In genomic region chr17:28227278-28228108, GRCh38 we compare ENCODE assay signal across 8 cellular contexts.
DNase-seq lines count a peak whose midpoint lies in the region; ATAC-seq and TF ChIP-seq lines count a peak whose summit lies in the region.

No MANE protein-coding gene starts in this region.

- POLR2A ChIA-PET in AG04450 (lab: Yijun Ruan, JAX) (no interaction called here), HEK293T (lab: Yijun Ruan, JAX) (interaction anchor here (0.6 to 1.9 kb wide), 6 partner anchors 11 to 186 kb away, joined by 3 to 4 read pairs (median 3); partner anchors contain the start of gene TNFAIP1)

- no peaks in the 10 kb centered on the region for H3K36me3 ChIP-seq in SJSA1
- H3K36me3 ChIP-seq in lung (ENCODE audit: control insufficient read depth in 2 of 2, insufficient read depth in 2 of 2, low read length in 2 of 2) = no peaks in the 10 kb centered on the region
- H3K36me3 ChIP-seq in testis (ENCODE audit: low read depth, missing control alignments) = no peaks in the 10 kb centered on the region

- peak; percentile 27 for TF ChIP-seq POLR2A in testis (IDR thresholded peaks at IDR 0.05)

- no peak for TF ChIP-seq CTCF in AG04450 (IDR thresholded peaks at IDR 0.05; ENCODE audit: low read depth, low read length)
- TF ChIP-seq CTCF in dorsolateral prefrontal cortex (IDR thresholded peaks at IDR 0.05 in 54 of 56, conservative IDR thresholded peaks at IDR 0.05 in 2 of 56; ENCODE audit: low read depth in 1 of 56, partially characterized antibody in 56 of 56) = peak in 2 of 56 donors; percentile 2 to 12
- TF ChIP-seq CTCF in lung (IDR thresholded peaks at IDR 0.05; ENCODE audit: control extremely low read depth, extremely low read depth) = no peak
- peak in 1 of 3 experiments; percentile 12 for TF ChIP-seq CTCF in testis (IDR thresholded peaks at IDR 0.05)

- no peak for DNase-seq in AG04450 (ENCODE audit: low read depth, low spot score)
- peak; percentile 86 for DNase-seq in HEK293T (ENCODE audit: extremely low spot score)
- DNase-seq in SJSA1 (ENCODE audit: low read depth in 1 of 2, low spot score in 2 of 2) = peak; percentile 65 to 88
- DNase-seq in dorsolateral prefrontal cortex = peak in 7 of 10 donors; percentile 13 to 69 (median 58)
- peak; percentile 86 for DNase-seq in lung (ENCODE audit: low spot score)
- peak; percentile 95 for DNase-seq in testis
- DNase-seq in Kasumi-1 (lab: John Stamatoyannopoulos, UW) = no peak
- no peak for DNase-seq in NCI-H446 (lab: John Stamatoyannopoulos, UW)

- H3K4me1 ChIP-seq in SJSA1 (replicated peaks) (peaks cover 27% of the 10 kb centered on the region), lung (ENCODE audit: control insufficient read depth in 2 of 2, insufficient read depth in 2 of 2, low read length in 2 of 2) (peaks cover 0 to 12% of the 10 kb centered on the region in 2 donors), testis (peaks cover 28% of the 10 kb centered on the region)

- H3K27me3 ChIP-seq in AG04450 (ENCODE audit: control insufficient read depth, insufficient read depth, low read length) = peaks cover 30% of the 10 kb centered on the region
- H3K27me3 ChIP-seq in SJSA1 (replicated peaks) = no peaks in the 10 kb centered on the region
- H3K27me3 ChIP-seq in dorsolateral prefrontal cortex = peaks cover 0 to 14% (median 0%) of the 10 kb centered on the region in 45 donors
- H3K27me3 ChIP-seq in lung (ENCODE audit: control insufficient read depth, insufficient read depth) = no peaks in the 10 kb centered on the region
- no peaks in the 10 kb centered on the region for H3K27me3 ChIP-seq in testis

- peaks cover 6% of the 10 kb centered on the region; the same call in 1 of the 2 replicates for H3K9me3 ChIP-seq in AG04450 (ENCODE audit: control insufficient read depth, insufficient read depth, low read length)
- H3K9me3 ChIP-seq in SJSA1 (replicated peaks) = no peaks in the 10 kb centered on the region
- H3K9me3 ChIP-seq in lung (ENCODE audit: control insufficient read depth in 2 of 2, insufficient read depth in 1 of 2, low read length in 1 of 2) = no peaks in the 10 kb centered on the region
- no peaks in the 10 kb centered on the region for H3K9me3 ChIP-seq in testis

- ATAC-seq in lung (ENCODE audit: insufficient read depth, low FRiP score) = peak; percentile 94

- H3K4me3 ChIP-seq in AG04450 (ENCODE audit: low read depth, low read length) (peak overlapping the region; percentile 52), SJSA1 (peak overlapping the region; percentile 40), dorsolateral prefrontal cortex (peak overlapping the region; percentile 13 to 77 (median 56)), lung (peak overlapping the region; percentile 24), testis (peak overlapping the region; percentile 33 to 62)

- 2 to 4% methylated on average over 66 to 68 of the region's 68 CpGs for WGBS in lung, 2 donors
- WGBS in testis, 2 donors = 1 to 2% methylated on average over 19 to 41 of the region's 68 CpGs

- intact Hi-C loops in dorsolateral prefrontal cortex (cut with DNase I) (no loop called here), testis (cut with DNase I; ENCODE audit: low total_unique reads) (no loop called here)

- no peak overlapping the region for H3K27ac ChIP-seq in AG04450 (ENCODE audit: low read depth, low read length)
- no peak overlapping the region for H3K27ac ChIP-seq in SJSA1
- peak overlapping the region in 4 of 59 donors; percentile 6 to 51 (median 32) for H3K27ac ChIP-seq in dorsolateral prefrontal cortex
- peak overlapping the region in 1 of 2 donors; percentile 55 for H3K27ac ChIP-seq in lung (ENCODE audit: low read depth in 1 of 2, low read length in 1 of 2)
- H3K27ac ChIP-seq in testis = peak overlapping the region; percentile 77 to 88

- CTCF ChIA-PET in AG04450 (lab: Charles Lee) (interaction anchor here (1.2 kb wide), 1 partner anchor 24 kb away, joined by 4 read pairs; no protein-coding TSS in a partner anchor), HEK293T (lab: Yijun Ruan, JAX) (no interaction called here)

TF ChIP-seq in HEK293T, 16 proteins besides CTCF, POLR2A, EP300 and RAD21:
- TF ChIP-seq L3MBTL2 (conservative IDR thresholded peaks at IDR 0.05) (peak; percentile 87), FOXK2 (IDR thresholded peaks at IDR 0.05) (no peak), CTBP1 (IDR thresholded peaks at IDR 0.05; ENCODE audit: borderline replicate concordance) (0 out of 2 replicates have a peak, but pooled peaks have one; percentile 52)
TF ChIP-seq in HEK293T: peak in this region for 2.

Comparison
In these comparisons a context has a peak if more than half of its experiments do, and no peak if none do; other contexts are left out.
1. DNase-seq: peak in HEK293T (single experiment), SJSA1 (2 of 2), dorsolateral prefrontal cortex (7 of 10), lung (single experiment) and testis (single experiment); none in AG04450 (single experiment), Kasumi-1 (0 of 2) and NCI-H446 (0 of 2).
2. H3K27ac ChIP-seq: peak in testis (2 of 2); none in AG04450 (single experiment) and SJSA1 (single experiment).
3. Peak in every context shown above with its lines, with median percentiles within 50 percentile points of each other: H3K4me3 ChIP-seq.